8 cellular contexts compared by ENCODE assay signal in genomic region chr9:89311346-89312153, GRCh38. TPM values are rescaled to one million over a fixed set of nuclear protein-coding genes. Genes with fewer than 3 reads are reported as not detected.
DNase-seq lines count a peak whose midpoint lies in the region; ATAC-seq and TF ChIP-seq lines count a peak whose summit lies in the region.

No MANE protein-coding gene starts in this region.

- in situ Hi-C loops in Caki2 (cut with HindIII; ENCODE audit: low pct_unique_long_range_greater_than_20kb, low sequenced_read_pairs), result no loop called here

- H3K9me3 ChIP-seq in neutrophil, result no peaks in the 10 kb centered on the region

- DNase-seq in Caki2 (ENCODE audit: low read depth), result peak; percentile 26
- no peak for DNase-seq in fibroblast of mammary gland (ENCODE audit: low read depth)
- DNase-seq in NCI-H524 (lab: John Stamatoyannopoulos, UW), result no peak
- no peak for DNase-seq in NCI-H510A (lab: John Stamatoyannopoulos, UW)
- no peak for DNase-seq in NCI-H2081 treated with DMSO at 0.1 percent for 48 hours (lab: John Stamatoyannopoulos, UW)

- H3K27ac Mint-ChIP-seq in T-helper 1 cell treated with Interleukin-12 subunit alpha and Interleukin-12 subunit beta and Interleukin-4 antibody, amounts not matched to agents 30 μg/mL and 1 μg/mL, for 36 hours, result peak overlapping the region; percentile 100

- H3K4me1 ChIP-seq in neutrophil (ENCODE audit: control insufficient read depth in 1 of 2, insufficient read depth in 1 of 2, low read depth in 1 of 2, low read length in 1 of 2), result peaks cover 45 to 49% of the 10 kb centered on the region in 2 experiments

- peak overlapping the region; percentile 97 for H3K27ac ChIP-seq in neutrophil

- H3K9me3 Mint-ChIP-seq in T-helper 1 cell treated with Interleukin-12 subunit alpha and Interleukin-12 subunit beta and Interleukin-4 antibody, amounts not matched to agents 30 μg/mL and 1 μg/mL, for 36 hours, result no peaks in the 10 kb centered on the region

- H3K4me3 Mint-ChIP-seq in T-helper 1 cell treated with Interleukin-12 subunit alpha and Interleukin-12 subunit beta and Interleukin-4 antibody, amounts not matched to agents 30 μg/mL and 1 μg/mL, for 36 hours, result peak overlapping the region; percentile 98

- peaks cover 28% of the 10 kb centered on the region for H3K36me3 Mint-ChIP-seq in T-helper 1 cell treated with Interleukin-12 subunit alpha and Interleukin-12 subunit beta and Interleukin-4 antibody, amounts not matched to agents 30 μg/mL and 1 μg/mL, for 36 hours (ENCODE audit: low read depth)

- ATAC-seq in HG02610 (IDR thresholded peaks at IDR 0.05; ENCODE audit: unreplicated experiment), result peak; percentile 2

- H3K4me3 ChIP-seq in fibroblast of mammary gland (ENCODE audit: control insufficient read depth, low read depth, low read length), result peak overlapping the region; percentile 93
- peak overlapping the region; percentile 77 to 87 for H3K4me3 ChIP-seq in neutrophil (ENCODE audit: low read depth in 1 of 2, low read length in 1 of 2)

- TF ChIP-seq CTCF in fibroblast of mammary gland (conservative IDR thresholded peaks at IDR 0.05; ENCODE audit: control insufficient read depth, insufficient read depth, low read depth, low read length) (no peak), neutrophil (IDR thresholded peaks at IDR 0.05) (no peak)

- no peaks in the 10 kb centered on the region for H3K27me3 ChIP-seq in neutrophil

- no peaks in the 10 kb centered on the region for H3K36me3 ChIP-seq in neutrophil

- peaks cover 45% of the 10 kb centered on the region for H3K4me1 Mint-ChIP-seq in T-helper 1 cell treated with Interleukin-12 subunit alpha and Interleukin-12 subunit beta and Interleukin-4 antibody, amounts not matched to agents 30 μg/mL and 1 μg/mL, for 36 hours (ENCODE audit: low read depth)

- peaks cover 6% of the 10 kb centered on the region for H3K27me3 Mint-ChIP-seq in T-helper 1 cell treated with Interleukin-12 subunit alpha and Interleukin-12 subunit beta and Interleukin-4 antibody, amounts not matched to agents 30 μg/mL and 1 μg/mL, for 36 hours (ENCODE audit: low read depth)

RNA-seq across cellular contexts. Expression of gene CKS2, which starts 0.6 kb away (rescaled TPM):
- 412 and 461 TPM in 2 replicates for total RNA-seq in Caki2 (2014; rRNA removed; shearing (Covaris generic); ENCODE audit: low replicate concordance)

RNA-seq across cellular contexts. Expression of gene SECISBP2, which starts 6.8 kb away (rescaled TPM):
- total RNA-seq in Caki2 (2014; rRNA removed; shearing (Covaris generic); ENCODE audit: low replicate concordance), result 12.4 and 18.5 TPM in 2 replicates
